Comparison of ENCODE assay signal across 1 cellular context in the genomic region with DNA sequence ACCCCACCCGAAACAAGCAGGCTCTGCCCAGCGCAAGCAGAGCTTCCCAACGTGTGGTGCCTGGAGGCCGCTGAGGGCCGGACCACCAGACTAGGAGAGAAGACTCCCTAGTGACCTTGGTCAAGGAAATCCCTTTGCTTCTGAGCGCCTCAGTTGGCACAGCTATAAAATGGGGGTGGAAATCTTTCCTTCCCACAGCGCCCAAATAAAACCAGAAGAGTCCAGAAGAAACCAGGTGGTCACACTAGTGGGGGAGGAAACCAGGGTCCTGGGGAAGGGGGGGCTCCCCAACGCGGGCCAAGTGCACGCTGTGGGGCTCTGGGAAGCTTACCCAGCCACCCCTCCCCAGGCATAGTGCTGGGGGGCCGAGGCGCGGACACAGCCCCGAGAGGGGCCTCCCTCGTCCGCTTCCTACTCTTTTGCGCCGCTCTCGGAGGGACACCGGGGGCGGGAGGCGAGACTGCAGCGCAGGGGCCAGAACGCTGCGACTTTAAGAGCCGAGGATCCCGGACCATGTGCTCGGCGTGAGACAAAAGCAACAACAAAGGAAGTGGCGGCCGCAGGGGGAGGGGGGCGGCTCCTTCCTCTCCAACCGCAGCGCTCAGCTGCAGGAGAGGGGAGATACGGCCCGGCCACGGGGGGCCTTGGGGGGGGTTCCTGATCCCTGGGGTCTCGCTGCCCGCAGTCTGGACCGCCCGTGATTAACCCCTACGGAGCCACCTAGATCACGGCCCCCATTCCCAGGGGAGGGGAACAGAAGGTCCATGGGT.
TF ChIP-seq lines count a peak whose summit lies in the region.

No MANE protein-coding gene starts in this region.

TF ChIP-seq in K562, 482 proteins besides CTCF, POLR2A, EP300 and RAD21 (continued from another document and continues in another):
- TF ChIP-seq HMGXB4 (CRISPR knock-in tag; IDR thresholded peaks at IDR 0.05), result peak; percentile 23; the same call in 1 of the 2 replicates
- no peak for TF ChIP-seq ZNF280B (CRISPR knock-in tag; IDR thresholded peaks at IDR 0.05)
- TF ChIP-seq SMARCE1 (IDR thresholded peaks at IDR 0.05), result 0 out of 2 replicates have a peak, but pooled peaks have one; percentile 26
- 0 out of 2 replicates have a peak, but pooled peaks have one; percentile 13 for TF ChIP-seq GTF2E2 (tag; IDR thresholded peaks at IDR 0.05)
- TF ChIP-seq ZNF324 (CRISPR knock-in tag; IDR thresholded peaks at IDR 0.05), result no peak
- 0 out of 2 replicates have a peak, but pooled peaks have one; percentile 38 for TF ChIP-seq FOXP4 (CRISPR knock-in tag; IDR thresholded peaks at IDR 0.05; ENCODE audit: borderline replicate concordance)
- TF ChIP-seq ZFX (CRISPR knock-in tag; IDR thresholded peaks at IDR 0.05), result no peak
- TF ChIP-seq, protein P1, sequence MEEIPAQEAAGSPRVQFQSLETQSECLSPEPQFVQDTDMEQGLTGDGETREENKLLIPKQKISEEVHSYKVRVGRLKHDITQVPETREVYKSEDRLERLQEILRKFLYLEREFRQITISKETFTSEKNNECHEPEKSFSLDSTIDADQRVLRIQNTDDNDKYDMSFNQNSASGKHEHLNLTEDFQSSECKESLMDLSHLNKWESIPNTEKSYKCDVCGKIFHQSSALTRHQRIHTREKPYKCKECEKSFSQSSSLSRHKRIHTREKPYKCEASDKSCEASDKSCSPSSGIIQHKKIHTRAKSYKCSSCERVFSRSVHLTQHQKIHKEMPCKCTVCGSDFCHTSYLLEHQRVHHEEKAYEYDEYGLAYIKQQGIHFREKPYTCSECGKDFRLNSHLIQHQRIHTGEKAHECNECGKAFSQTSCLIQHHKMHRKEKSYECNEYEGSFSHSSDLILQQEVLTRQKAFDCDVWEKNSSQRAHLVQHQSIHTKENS (CRISPR knock-in tag; IDR thresholded peaks at IDR 0.05), result no peak
- no peak for TF ChIP-seq ZNF174 (CRISPR knock-in tag; IDR thresholded peaks at IDR 0.05)
- TF ChIP-seq LEF1 (IDR thresholded peaks at IDR 0.05), result no peak
- TF ChIP-seq, protein P2, sequence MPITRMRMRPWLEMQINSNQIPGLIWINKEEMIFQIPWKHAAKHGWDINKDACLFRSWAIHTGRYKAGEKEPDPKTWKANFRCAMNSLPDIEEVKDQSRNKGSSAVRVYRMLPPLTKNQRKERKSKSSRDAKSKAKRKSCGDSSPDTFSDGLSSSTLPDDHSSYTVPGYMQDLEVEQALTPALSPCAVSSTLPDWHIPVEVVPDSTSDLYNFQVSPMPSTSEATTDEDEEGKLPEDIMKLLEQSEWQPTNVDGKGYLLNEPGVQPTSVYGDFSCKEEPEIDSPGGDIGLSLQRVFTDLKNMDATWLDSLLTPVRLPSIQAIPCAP (CRISPR knock-in tag; IDR thresholded peaks at IDR 0.05; ENCODE audit: borderline replicate concordance), result no peak
- TF ChIP-seq ARID2 (IDR thresholded peaks at IDR 0.05), result no peak
- TF ChIP-seq CTCFL (IDR thresholded peaks at IDR 0.05; ENCODE audit: borderline replicate concordance, insufficient read depth, low read depth, low read length, poor library complexity, severe bottlenecking), result no peak
- no peak for TF ChIP-seq MTF1 (CRISPR knock-in tag; IDR thresholded peaks at IDR 0.05; ENCODE audit: borderline replicate concordance)
- TF ChIP-seq FOXA1 (IDR thresholded peaks at IDR 0.05; ENCODE audit: borderline replicate concordance), result no peak
- no peak for TF ChIP-seq EHMT2 (IDR thresholded peaks at IDR 0.05)
- TF ChIP-seq ZNF263 (CRISPR knock-in tag; IDR thresholded peaks at IDR 0.05; ENCODE audit: borderline replicate concordance), result no peak
- peak; percentile 46; the same call in 1 of the 2 replicates for TF ChIP-seq RNF2 (IDR thresholded peaks at IDR 0.05)
- TF ChIP-seq, protein P3, sequence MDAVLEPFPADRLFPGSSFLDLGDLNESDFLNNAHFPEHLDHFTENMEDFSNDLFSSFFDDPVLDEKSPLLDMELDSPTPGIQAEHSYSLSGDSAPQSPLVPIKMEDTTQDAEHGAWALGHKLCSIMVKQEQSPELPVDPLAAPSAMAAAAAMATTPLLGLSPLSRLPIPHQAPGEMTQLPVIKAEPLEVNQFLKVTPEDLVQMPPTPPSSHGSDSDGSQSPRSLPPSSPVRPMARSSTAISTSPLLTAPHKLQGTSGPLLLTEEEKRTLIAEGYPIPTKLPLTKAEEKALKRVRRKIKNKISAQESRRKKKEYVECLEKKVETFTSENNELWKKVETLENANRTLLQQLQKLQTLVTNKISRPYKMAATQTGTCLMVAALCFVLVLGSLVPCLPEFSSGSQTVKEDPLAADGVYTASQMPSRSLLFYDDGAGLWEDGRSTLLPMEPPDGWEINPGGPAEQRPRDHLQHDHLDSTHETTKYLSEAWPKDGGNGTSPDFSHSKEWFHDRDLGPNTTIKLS (IDR thresholded peaks at IDR 0.05; ENCODE audit: borderline replicate concordance, low read depth), result no peak
- TF ChIP-seq ZNF175 (CRISPR knock-in tag; IDR thresholded peaks at IDR 0.05; ENCODE audit: low read depth), result no peak
- TF ChIP-seq ZNF76 (CRISPR knock-in tag; IDR thresholded peaks at IDR 0.05; ENCODE audit: borderline replicate concordance), result no peak
- TF ChIP-seq KLF1 (tag; IDR thresholded peaks at IDR 0.05), result no peak
- TF ChIP-seq DPF2 (IDR thresholded peaks at IDR 0.05), result no peak
- TF ChIP-seq, protein P4, sequence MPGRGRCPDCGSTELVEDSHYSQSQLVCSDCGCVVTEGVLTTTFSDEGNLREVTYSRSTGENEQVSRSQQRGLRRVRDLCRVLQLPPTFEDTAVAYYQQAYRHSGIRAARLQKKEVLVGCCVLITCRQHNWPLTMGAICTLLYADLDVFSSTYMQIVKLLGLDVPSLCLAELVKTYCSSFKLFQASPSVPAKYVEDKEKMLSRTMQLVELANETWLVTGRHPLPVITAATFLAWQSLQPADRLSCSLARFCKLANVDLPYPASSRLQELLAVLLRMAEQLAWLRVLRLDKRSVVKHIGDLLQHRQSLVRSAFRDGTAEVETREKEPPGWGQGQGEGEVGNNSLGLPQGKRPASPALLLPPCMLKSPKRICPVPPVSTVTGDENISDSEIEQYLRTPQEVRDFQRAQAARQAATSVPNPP (IDR thresholded peaks at IDR 0.05; ENCODE audit: borderline replicate concordance, insufficient read depth, insufficient read length), result no peak
- TF ChIP-seq ZNF311 (CRISPR knock-in tag; IDR thresholded peaks at IDR 0.05), result no peak
- no peak for TF ChIP-seq ZNF584 (CRISPR knock-in tag; IDR thresholded peaks at IDR 0.05; ENCODE audit: low read depth)
- no peak for TF ChIP-seq RBM14 (IDR thresholded peaks at IDR 0.05; ENCODE audit: borderline replicate concordance, insufficient read depth, low read depth, low read length)
- peak; percentile 71 for TF ChIP-seq SPI1 (IDR thresholded peaks at IDR 0.05; ENCODE audit: borderline replicate concordance, low read depth, low read length)
- 0 out of 2 replicates have a peak, but pooled peaks have one; percentile 23 for TF ChIP-seq FOXP1 (CRISPR knock-in tag; IDR thresholded peaks at IDR 0.05)
- TF ChIP-seq ZNF217 (CRISPR knock-in tag; IDR thresholded peaks at IDR 0.05), result no peak
- TF ChIP-seq KDM1A (IDR thresholded peaks at IDR 0.05), result no peak
- no peak for TF ChIP-seq FUS (optimal IDR thresholded peaks at IDR 0.05; ENCODE audit: low read depth, low read length)
- no peak for TF ChIP-seq FOXO4 (CRISPR knock-in tag; IDR thresholded peaks at IDR 0.05)
- TF ChIP-seq ZBTB7A (IDR thresholded peaks at IDR 0.05; ENCODE audit: borderline replicate concordance, control insufficient read depth, low read depth, low read length), result peak; percentile 79
- no peak for TF ChIP-seq CAMTA2 (CRISPR knock-in tag; conservative IDR thresholded peaks at IDR 0.05)
- no peak for TF ChIP-seq STAG1 (CRISPR knock-in tag; IDR thresholded peaks at IDR 0.05; ENCODE audit: borderline replicate concordance)
- TF ChIP-seq ZNF143 (CRISPR knock-in tag; IDR thresholded peaks at IDR 0.05), result no peak
- no peak; the same call in 1 of the 2 replicates for TF ChIP-seq AFF4 (CRISPR knock-in tag; IDR thresholded peaks at IDR 0.05)
- TF ChIP-seq HDAC3 (IDR thresholded peaks at IDR 0.05; ENCODE audit: borderline replicate concordance, partially characterized antibody), result no peak
- TF ChIP-seq TBL1XR1 (IDR thresholded peaks at IDR 0.05; ENCODE audit: low read length in 2 of 2), result no peak
- no peak for TF ChIP-seq HNRNPH1 (optimal IDR thresholded peaks at IDR 0.05; ENCODE audit: low read depth, low read length)
- TF ChIP-seq TCF7 (IDR thresholded peaks at IDR 0.05; ENCODE audit: borderline replicate concordance), result no peak
- TF ChIP-seq RUNX1 (IDR thresholded peaks at IDR 0.05; ENCODE audit: low read depth), result no peak
